2 cellular contexts compared by ENCODE assay signal in genomic region chr16:85422124-85422373, GRCh38.
TF ChIP-seq lines count a peak whose summit lies in the region.

No MANE protein-coding gene starts in this region.

TF ChIP-seq in GM23338, 12 proteins besides CTCF, POLR2A, EP300 and RAD21 (continued from another document):
- TF ChIP-seq ETS1 (IDR thresholded peaks at IDR 0.05) = no peak

TF ChIP-seq in WTC11, 78 proteins besides CTCF, POLR2A, EP300 and RAD21 (continued from another document):
- no peak for TF ChIP-seq AFF4 (CRISPR knock-in tag; IDR thresholded peaks at IDR 0.05; ENCODE audit: borderline replicate concordance)
TF ChIP-seq in WTC11: peak in this region for 0.
